ENCODE assay signal across 39 cellular contexts in genomic region chr11:102201776-102202175, GRCh38.
"Had no signal": no experiment of that assay in that cellular context is flagged by ENCODE, and none has a peak within 500 bp of the region (broad histone marks: within the 10 kb centered on the region; RNA-seq: fewer than 3 reads in every experiment).

No MANE protein-coding gene starts in this region.

- H3K9me3 ChIP-seq: adrenal gland, ascending aorta, body of pancreas, breast epithelium had no signal

- H3K36me3 Mint-ChIP-seq: activated naive CD4-positive, alpha-beta T cell treated with anti-CD3 and anti-CD28 coated beads, Interleukin-2, amount 10 ng/mL, durations not matched to agents 7 days and 5 days; activated naive CD4-positive, alpha-beta T cell treated with anti-CD3 and anti-CD28 coated beads, Interleukin-2, amount 50 U/mL, for 24 hours; activated naive CD4-positive, alpha-beta T cell treated with anti-CD3 and anti-CD28 coated beads, Interleukin-2, amount 50 U/mL, for 72 hours; activated naive CD8-positive, alpha-beta T cell; activated naive CD8-positive, alpha-beta T cell treated with anti-CD3 and anti-CD28 coated beads for 36 hours; activated naive CD8-positive, alpha-beta T cell treated with anti-CD3 and anti-CD28 coated beads, Interleukin-2, amount 10 ng/mL, durations not matched to agents 7 days and 5 days had no signal

- DNase-seq: activated effector memory CD4-positive, alpha-beta T cell treated with anti-CD3 and anti-CD28 coated beads, Interleukin-2, amount 50 U/mL, for 16 hours; activated effector memory CD4-positive, alpha-beta T cell treated with Interleukin-2 at 50 U/mL for 16 hours; activated gamma-delta T cell; activated gamma-delta T cell treated with Interleukin-2 at 50 U/mL for 16 hours; activated naive CD4-positive, alpha-beta T cell; activated naive CD4-positive, alpha-beta T cell treated with anti-CD3 and anti-CD28 coated beads for 36 hours; activated naive CD4-positive, alpha-beta T cell treated with anti-CD3 and anti-CD28 coated beads, Interleukin-2, amount 10 ng/mL, durations not matched to agents 7 days and 5 days; activated naive CD4-positive, alpha-beta T cell treated with anti-CD3 and anti-CD28 coated beads, Interleukin-2, amount 50 U/mL, for 16 hours; activated naive CD4-positive, alpha-beta T cell treated with Interleukin-2 at 50 U/mL for 16 hours; activated naive CD8-positive, alpha-beta T cell treated with anti-CD3 and anti-CD28 coated beads for 36 hours; activated naive CD8-positive, alpha-beta T cell treated with anti-CD3 and anti-CD28 coated beads, Interleukin-2, amount 10 ng/mL, durations not matched to agents 7 days and 5 days; activated naive CD8-positive, alpha-beta T cell treated with anti-CD3 and anti-CD28 coated beads, Interleukin-2, amount 50 U/mL, for 24 hours; activated T-cell treated with anti-CD3 and anti-CD28 coated beads, Interleukin-2, amount 50 U/mL, for 1 hour; activated T-cell treated with anti-CD3 and anti-CD28 coated beads, Interleukin-2, amount 50 U/mL, for 24 hours; activated T-cell treated with anti-CD3 and anti-CD28 coated beads, Interleukin-2, amount 50 U/mL, for 4 hours; activated T-cell treated with anti-CD3 and anti-CD28 coated beads, Interleukin-2, amount 50 U/mL, for 48 hours; activated T-cell treated with anti-CD3 and anti-CD28 coated beads, Interleukin-2, amount 50 U/mL, for 72 hours; adrenal gland; amniotic stem cell; amygdala; anterior cingulate cortex; aorta; body of pancreas; brain microvascular endothelial cell; caudate nucleus; central memory CD4-positive, alpha-beta T cell; cerebellar nuclear complex had no signal

- H3K4me1 ChIP-seq: adrenal gland, body of pancreas had no signal

- H3K4me3 ChIP-seq: adrenal gland, ascending aorta, body of pancreas, breast epithelium had no signal

- H3K27me3 Mint-ChIP-seq: brain had no signal

- FAIRE-seq: astrocyte, bronchial epithelial cell had no signal

- H3K4me1 Mint-ChIP-seq: activated naive CD4-positive, alpha-beta T cell treated with anti-CD3 and anti-CD28 coated beads, Interleukin-2, amount 10 ng/mL, durations not matched to agents 7 days and 5 days; activated naive CD4-positive, alpha-beta T cell treated with anti-CD3 and anti-CD28 coated beads, Interleukin-2, amount 50 U/mL, for 24 hours; activated naive CD8-positive, alpha-beta T cell treated with anti-CD3 and anti-CD28 coated beads for 36 hours; activated naive CD8-positive, alpha-beta T cell treated with anti-CD3 and anti-CD28 coated beads, Interleukin-2, amount 10 ng/mL, durations not matched to agents 7 days and 5 days; activated naive CD8-positive, alpha-beta T cell treated with anti-CD3 and anti-CD28 coated beads, Interleukin-2, amount 50 U/mL, for 24 hours; activated T-helper 17 cell treated with anti-CD3 and anti-CD28 coated beads, Interleukin-2, amount 50 U/mL, for 72 hours; central memory CD8-positive, alpha-beta T cell had no signal

- H3K27ac Mint-ChIP-seq: activated naive CD4-positive, alpha-beta T cell treated with anti-CD3 and anti-CD28 coated beads for 36 hours; activated naive CD4-positive, alpha-beta T cell treated with anti-CD3 and anti-CD28 coated beads, Interleukin-2, amount 10 ng/mL, durations not matched to agents 7 days and 5 days; activated naive CD4-positive, alpha-beta T cell treated with anti-CD3 and anti-CD28 coated beads, Interleukin-2, amount 50 U/mL, for 24 hours; activated naive CD4-positive, alpha-beta T cell treated with anti-CD3 and anti-CD28 coated beads, Interleukin-2, amount 50 U/mL, for 72 hours; activated naive CD8-positive, alpha-beta T cell; activated naive CD8-positive, alpha-beta T cell treated with anti-CD3 and anti-CD28 coated beads for 36 hours; activated naive CD8-positive, alpha-beta T cell treated with anti-CD3 and anti-CD28 coated beads, Interleukin-2, amount 10 ng/mL, durations not matched to agents 7 days and 5 days; activated naive CD8-positive, alpha-beta T cell treated with anti-CD3 and anti-CD28 coated beads, Interleukin-2, amount 50 U/mL, for 24 hours; activated T-cell treated with anti-CD3 and anti-CD28 coated beads, Interleukin-2, amount 50 U/mL, for 24 hours; activated T-cell treated with anti-CD3 and anti-CD28 coated beads, Interleukin-2, amount 50 U/mL, for 72 hours; activated T-helper 1 cell treated with anti-CD3 and anti-CD28 coated beads, Interleukin-12 subunit alpha, Interleukin-12 subunit beta, Interleukin-2, Interleukin-4 antibody, amounts not matched to agents 30 ng/mL and 10 ng/mL and 1 ng/mL, durations not matched to agents 14 hours and 24 hours and 36 hours; activated T-helper 17 cell treated with anti-CD3 and anti-CD28 coated beads, Interleukin-2, amount 50 U/mL, for 72 hours; activated T-helper 2 cell treated with anti-CD3 and anti-CD28 coated beads, Interferon-gamma antibody, Interleukin-2, Interleukin-4, amounts not matched to agents 10 μg/mL and 5 μg/mL and 100 μg/mL, durations not matched to agents 14 hours and 24 hours and 36 hours; brain had no signal

- H3K27me3 ChIP-seq: adrenal gland, ascending aorta, body of pancreas, brain microvascular endothelial cell, breast epithelium had no signal

- H3K36me3 ChIP-seq: breast epithelium had no signal

- H3K27ac ChIP-seq: adrenal gland, ascending aorta, body of pancreas, brain microvascular endothelial cell, breast epithelium had no signal

- H3K9me3 Mint-ChIP-seq: activated naive CD4-positive, alpha-beta T cell treated with anti-CD3 and anti-CD28 coated beads for 36 hours; activated naive CD4-positive, alpha-beta T cell treated with anti-CD3 and anti-CD28 coated beads, Interleukin-2, amount 10 ng/mL, durations not matched to agents 7 days and 5 days; activated naive CD4-positive, alpha-beta T cell treated with anti-CD3 and anti-CD28 coated beads, Interleukin-2, amount 50 U/mL, for 24 hours; activated naive CD4-positive, alpha-beta T cell treated with anti-CD3 and anti-CD28 coated beads, Interleukin-2, amount 50 U/mL, for 72 hours; activated naive CD8-positive, alpha-beta T cell treated with anti-CD3 and anti-CD28 coated beads for 36 hours; activated naive CD8-positive, alpha-beta T cell treated with anti-CD3 and anti-CD28 coated beads, Interleukin-2, amount 10 ng/mL, durations not matched to agents 7 days and 5 days; activated naive CD8-positive, alpha-beta T cell treated with anti-CD3 and anti-CD28 coated beads, Interleukin-2, amount 50 U/mL, for 24 hours; activated T-cell treated with anti-CD3 and anti-CD28 coated beads, Interleukin-2, amount 50 U/mL, for 24 hours; activated T-cell treated with anti-CD3 and anti-CD28 coated beads, Interleukin-2, amount 50 U/mL, for 4 hours; activated T-cell treated with anti-CD3 and anti-CD28 coated beads, Interleukin-2, amount 50 U/mL, for 72 hours; activated T-helper 1 cell treated with anti-CD3 and anti-CD28 coated beads, Interleukin-12 subunit alpha, Interleukin-12 subunit beta, Interleukin-2, Interleukin-4 antibody, amounts not matched to agents 30 ng/mL and 10 ng/mL and 1 ng/mL, durations not matched to agents 14 hours and 24 hours and 36 hours; activated T-helper 17 cell treated with anti-CD3 and anti-CD28 coated beads, Interleukin-2, amount 50 U/mL, for 72 hours; activated T-helper 2 cell treated with anti-CD3 and anti-CD28 coated beads, Interferon-gamma antibody, Interleukin-2, Interleukin-4, amounts not matched to agents 10 μg/mL and 5 μg/mL and 100 μg/mL, durations not matched to agents 14 hours and 24 hours and 36 hours; brain; central memory CD8-positive, alpha-beta T cell had no signal

- ATAC-seq: activated naive CD4-positive, alpha-beta T cell treated with anti-CD3 and anti-CD28 coated beads, Interleukin-2, amount 50 U/mL, for 72 hours; activated naive CD8-positive, alpha-beta T cell treated with anti-CD3 and anti-CD28 coated beads, Interleukin-2, amount 50 U/mL, for 24 hours; activated T-cell treated with anti-CD3 and anti-CD28 coated beads, Interleukin-2, amount 50 U/mL, for 4 hours; activated T-cell treated with anti-CD3 and anti-CD28 coated beads, Interleukin-2, amount 50 U/mL, for 72 hours; activated T-helper 17 cell treated with anti-CD3 and anti-CD28 coated beads, Interleukin-2, amount 50 U/mL, for 72 hours; body of pancreas had no signal

- H3K4me3 Mint-ChIP-seq: activated naive CD4-positive, alpha-beta T cell treated with anti-CD3 and anti-CD28 coated beads for 36 hours; activated naive CD4-positive, alpha-beta T cell treated with anti-CD3 and anti-CD28 coated beads, Interleukin-2, amount 10 ng/mL, durations not matched to agents 7 days and 5 days; activated naive CD4-positive, alpha-beta T cell treated with anti-CD3 and anti-CD28 coated beads, Interleukin-2, amount 50 U/mL, for 24 hours; activated naive CD8-positive, alpha-beta T cell; activated naive CD8-positive, alpha-beta T cell treated with anti-CD3 and anti-CD28 coated beads for 36 hours; activated naive CD8-positive, alpha-beta T cell treated with anti-CD3 and anti-CD28 coated beads, Interleukin-2, amount 10 ng/mL, durations not matched to agents 7 days and 5 days; activated naive CD8-positive, alpha-beta T cell treated with anti-CD3 and anti-CD28 coated beads, Interleukin-2, amount 50 U/mL, for 24 hours; activated T-cell treated with anti-CD3 and anti-CD28 coated beads, Interleukin-2, amount 50 U/mL, for 24 hours; activated T-cell treated with anti-CD3 and anti-CD28 coated beads, Interleukin-2, amount 50 U/mL, for 4 hours; activated T-cell treated with anti-CD3 and anti-CD28 coated beads, Interleukin-2, amount 50 U/mL, for 72 hours; activated T-helper 1 cell treated with anti-CD3 and anti-CD28 coated beads, Interleukin-12 subunit alpha, Interleukin-12 subunit beta, Interleukin-2, Interleukin-4 antibody, amounts not matched to agents 30 ng/mL and 10 ng/mL and 1 ng/mL, durations not matched to agents 14 hours and 24 hours and 36 hours; activated T-helper 17 cell treated with anti-CD3 and anti-CD28 coated beads, Interleukin-2, amount 50 U/mL, for 72 hours; brain; central memory CD8-positive, alpha-beta T cell had no signal
